ENCODE assay signal across 8 cellular contexts in the genomic region with DNA sequence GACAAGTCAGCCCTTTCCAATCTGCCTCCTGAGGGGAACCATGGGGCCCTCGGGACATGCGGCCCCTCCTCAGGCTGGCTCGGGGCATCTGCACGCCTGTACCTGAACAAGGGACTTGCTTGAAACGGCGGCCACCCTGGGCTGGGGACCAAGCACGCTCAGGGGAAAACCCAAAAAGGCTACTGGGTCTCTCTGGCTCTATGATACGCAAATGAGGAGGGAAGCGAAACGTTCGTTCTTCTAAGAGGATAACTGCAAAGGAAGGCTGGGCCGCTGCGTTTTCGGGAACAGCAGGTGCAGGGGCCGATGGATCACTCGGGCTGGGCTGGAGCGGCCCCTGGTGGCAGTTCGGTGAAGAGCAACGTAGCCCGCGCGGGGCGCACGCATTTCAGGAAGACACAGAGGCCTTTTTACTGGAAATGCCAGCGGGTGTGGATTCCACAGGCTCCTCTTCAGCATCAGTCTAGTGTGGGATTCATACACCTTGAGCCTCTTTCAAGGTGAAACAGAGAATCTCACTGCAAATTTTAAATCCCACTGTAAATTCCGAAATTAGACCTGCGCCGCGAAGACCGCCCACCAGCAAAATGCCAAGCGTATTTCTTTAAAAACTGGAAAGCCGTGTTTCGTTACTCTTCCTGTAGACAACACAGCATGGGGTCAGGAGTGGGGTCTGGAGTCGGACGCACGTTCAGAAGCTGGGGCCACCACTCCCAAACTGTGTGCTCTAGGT. TPM values are rescaled to one million over a fixed set of nuclear protein-coding genes. Genes with fewer than 3 reads are reported as not detected.
DNase-seq lines count a peak whose midpoint lies in the region; TF ChIP-seq lines count a peak whose summit lies in the region.
"Not testable (repeated sequence)": the region's sequence is repeated elsewhere in the genome, so short reads cannot be mapped to it uniquely, and the experiment has no call there.

No MANE protein-coding gene starts in this region.

- H3K4me1 ChIP-seq in thyroid gland: not testable (repeated sequence)

- intact Hi-C loops in thyroid gland (cut with DNase I): loop anchor here (10.0 kb wide), 1 partner anchor 125 kb away; no protein-coding TSS in a partner anchor

- peaks cover 21% of the 10 kb centered on the region for H3K27me3 Mint-ChIP-seq in activated naive CD4-positive, alpha-beta T cell treated with anti-CD3 and anti-CD28 coated beads, Interleukin-2, amount 10 ng/mL, durations not matched to agents 7 days and 5 days
- peaks cover 21% of the 10 kb centered on the region for H3K27me3 Mint-ChIP-seq in osteocyte (ENCODE audit: unreplicated experiment)

- peak; percentile 88 for DNase-seq in GM10248 (ENCODE audit: extremely low spot score)
- not testable (repeated sequence) for DNase-seq in HFF-Myc (ENCODE audit: extremely low read depth, low read depth)
- peak; percentile 80 for DNase-seq in NAMALWA (ENCODE audit: low spot score)
- peak; percentile 64 for DNase-seq in SW480 (ENCODE audit: low spot score)
- DNase-seq in activated naive CD4-positive, alpha-beta T cell treated with anti-CD3 and anti-CD28 coated beads, Interleukin-2, amount 10 ng/mL, durations not matched to agents 7 days and 5 days: peak; percentile 86
- peak; percentile 56 for DNase-seq in glomerular visceral epithelial cell (ENCODE audit: extremely low spot score)
- peak; percentile 94 for DNase-seq in osteocyte (ENCODE audit: extremely low spot score, unreplicated experiment)
- DNase-seq in thyroid gland: peak; percentile 69 to 75

- H3K27me3 ChIP-seq in thyroid gland: not testable (repeated sequence)

- WGBS in thyroid gland, 2 donors: 40 to 48% methylated on average over 29 to 34 of the region's 36 CpGs

- not testable (repeated sequence) for H3K4me3 ChIP-seq in HFF-Myc (replicated peaks; ENCODE audit: low read depth, low read length); thyroid gland (replicated peaks in 1 of 3)

- H3K27ac ChIP-seq in thyroid gland: not testable (repeated sequence)

- CTCF ChIA-PET in GM10248 (lab: Yijun Ruan, JAX): interaction anchor here (0.8 to 7.2 kb wide), 9 partner anchors 9 to 140 kb away, joined by 3 to 64 read pairs (median 4); no protein-coding TSS in a partner anchor
- CTCF ChIA-PET in activated naive CD4-positive, alpha-beta T cell treated with anti-CD3 and anti-CD28 coated beads, Interleukin-2, amount 10 ng/mL, durations not matched to agents 7 days and 5 days (lab: Charles Lee): interaction anchor here (0.6 to 3.1 kb wide), 10 partner anchors 13 to 130 kb away, joined by 3 to 18 read pairs (median 9); no protein-coding TSS in a partner anchor

- POLR2A ChIA-PET in GM10248 (lab: Yijun Ruan, JAX): not testable (repeated sequence)

- H3K4me1 Mint-ChIP-seq in activated naive CD4-positive, alpha-beta T cell treated with anti-CD3 and anti-CD28 coated beads, Interleukin-2, amount 10 ng/mL, durations not matched to agents 7 days and 5 days: peaks cover 13% of the 10 kb centered on the region
- H3K4me1 Mint-ChIP-seq in osteocyte (ENCODE audit: unreplicated experiment): not testable (repeated sequence)

- TF ChIP-seq CTCF in GM10248 (IDR thresholded peaks at IDR 0.05; ENCODE audit: control extremely low read depth, extremely low read depth, low read depth, missing control alignments) (peak; percentile 86), HFF-Myc (IDR thresholded peaks at IDR 0.05; ENCODE audit: low read depth, low read length, missing control alignments) (peak; percentile 84), osteocyte (IDR thresholded peaks at IDR 0.05) (peak; percentile 94), thyroid gland (IDR thresholded peaks at IDR 0.05) (peak; percentile 74 to 91 (median 82))

- H3K4me3 Mint-ChIP-seq in activated naive CD4-positive, alpha-beta T cell treated with anti-CD3 and anti-CD28 coated beads, Interleukin-2, amount 10 ng/mL, durations not matched to agents 7 days and 5 days; osteocyte (ENCODE audit: unreplicated experiment): not testable (repeated sequence)

- not testable (repeated sequence) for TF ChIP-seq POLR2A in thyroid gland (IDR thresholded peaks at IDR 0.05)

- H3K9me3 Mint-ChIP-seq in activated naive CD4-positive, alpha-beta T cell treated with anti-CD3 and anti-CD28 coated beads, Interleukin-2, amount 10 ng/mL, durations not matched to agents 7 days and 5 days; osteocyte (ENCODE audit: unreplicated experiment): not testable (repeated sequence)

- not testable (repeated sequence) for H3K36me3 Mint-ChIP-seq in activated naive CD4-positive, alpha-beta T cell treated with anti-CD3 and anti-CD28 coated beads, Interleukin-2, amount 10 ng/mL, durations not matched to agents 7 days and 5 days; osteocyte (ENCODE audit: unreplicated experiment)

- H3K36me3 ChIP-seq in thyroid gland: not testable (repeated sequence)

- not testable (repeated sequence) for H3K9me3 ChIP-seq in thyroid gland

- H3K27ac Mint-ChIP-seq in activated naive CD4-positive, alpha-beta T cell treated with anti-CD3 and anti-CD28 coated beads, Interleukin-2, amount 10 ng/mL, durations not matched to agents 7 days and 5 days: peak overlapping the region; percentile 33
- not testable (repeated sequence) for H3K27ac Mint-ChIP-seq in osteocyte (ENCODE audit: unreplicated experiment)

RNA-seq across cellular contexts. Expression of gene CA5A, which starts 27.0 kb away (rescaled TPM):
- total RNA-seq in osteocyte: not detected in 2 replicates
- not detected for total RNA-seq in thyroid gland

RNA-seq across cellular contexts. Expression of gene SLC7A5, which starts 40.1 kb away (rescaled TPM):
- total RNA-seq in osteocyte (127 and 133 TPM in 2 replicates), thyroid gland (1 to 10 TPM; 1.1 to 5.2 (median 2.2) TPM)

RNA-seq across cellular contexts. Expression of gene BANP, which starts 41.9 kb away (rescaled TPM):
- total RNA-seq in osteocyte (19.5 and 20.5 TPM in 2 replicates), thyroid gland (10 to 100 TPM; 22.8 to 42.7 (median 29.8) TPM)

Comparison
In these comparisons a context has a peak if more than half of its experiments do, and no peak if none do; other contexts are left out.
1. RNA of gene SLC7A5, which starts 40.1 kb away (total RNA-seq): 127 to 133 TPM in osteocyte; 1.1 to 5.2 TPM in thyroid gland; every median in the first group is over 10 times any median in the second.
2. Peak in every context shown above with its lines, with median percentiles within 50 percentile points of each other: CTCF ChIP-seq.